19 cellular contexts compared by ENCODE assay signal in the genomic region with DNA sequence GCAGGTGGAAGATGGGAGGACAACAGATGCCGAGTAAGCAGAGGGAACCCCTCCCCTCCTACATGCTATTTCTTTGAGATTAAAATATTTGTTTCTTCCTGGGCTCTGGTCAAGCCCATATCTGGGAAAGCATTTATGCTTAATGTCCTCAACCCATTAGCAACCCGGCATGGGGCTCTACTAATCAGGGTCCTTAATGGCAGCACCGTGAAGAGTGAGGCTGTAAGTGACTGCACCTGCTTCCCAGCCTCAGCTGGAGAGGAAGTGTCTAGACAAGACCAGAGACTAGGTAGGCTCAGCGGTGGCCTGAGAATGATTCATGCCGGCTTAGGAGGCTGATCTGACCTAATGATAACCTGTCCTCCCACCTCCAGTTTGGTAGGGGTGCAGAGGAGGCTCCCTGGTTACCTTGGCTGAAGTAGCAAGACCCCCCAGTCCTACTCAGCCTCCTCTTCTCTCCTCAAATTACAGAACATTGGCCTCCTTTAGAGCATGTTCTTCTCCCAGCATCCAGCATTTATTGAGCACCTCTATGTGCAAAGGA.
"Had no signal": no experiment of that assay in that cellular context is flagged by ENCODE, and none has a peak within 500 bp of the region (broad histone marks: within the 10 kb centered on the region; RNA-seq: fewer than 3 reads in every experiment).

No MANE protein-coding gene starts in this region.

- H3K4me1 Mint-ChIP-seq: stimulated activated naive CD8-positive, alpha-beta T cell treated with anti-CD3 and anti-CD28 coated beads, Interleukin-15, amount 100 ng/mL, for 72 hours had no signal

- H3K4me1 ChIP-seq: body of pancreas, left lung, testis had no signal

- H3K9me3 ChIP-seq: body of pancreas, esophagus squamous epithelium, heart left ventricle, left lung, testis had no signal

- H3K36me3 ChIP-seq: esophagus squamous epithelium, heart left ventricle, left lung had no signal

- H3K36me3 Mint-ChIP-seq: activated naive CD4-positive, alpha-beta T cell treated with anti-CD3 and anti-CD28 coated beads, Interleukin-2, amount 50 U/mL, for 72 hours had no signal

- H3K4me3 ChIP-seq: body of pancreas, esophagus squamous epithelium, heart left ventricle, left lung, testis had no signal

- H3K27ac Mint-ChIP-seq: activated naive CD4-positive, alpha-beta T cell treated with anti-CD3 and anti-CD28 coated beads, Interleukin-2, amount 50 U/mL, for 72 hours; memory B cell; stimulated activated naive CD8-positive, alpha-beta T cell treated with anti-CD3 and anti-CD28 coated beads, Interleukin-15, amount 100 ng/mL, for 72 hours had no signal

- DNase-seq: activated CD4-positive, alpha-beta T cell treated with anti-CD3 and anti-CD28 coated beads, Interleukin-2, amount 50 U/mL, for 4 hours; activated CD4-positive, CD25-positive, alpha-beta regulatory T cell treated with anti-CD3 and anti-CD28 coated beads, Interleukin-2, amount 50 U/mL, for 72 hours; activated T-cell treated with anti-CD3 and anti-CD28 coated beads, Interleukin-2, amount 50 U/mL, for 1 hour; amniotic stem cell; body of pancreas; cerebellar nuclear complex; dermis blood vessel endothelial cell; esophagus squamous epithelium; foreskin fibroblast; heart left ventricle; left lung; nephron progenitor cell; stimulated activated CD4-positive, alpha-beta T cell treated with anti-CD3 and anti-CD28 coated beads, Interleukin-4, amount 100 ng/mL, for 1 hour; stimulated activated CD8-positive, alpha-beta memory T cell treated with anti-CD3 and anti-CD28 coated beads, Interleukin-4, amount 100 ng/mL, for 48 hours; stimulated activated naive CD8-positive, alpha-beta T cell treated with anti-CD3 and anti-CD28 coated beads, Interleukin-15, amount 100 ng/mL, for 72 hours; T-helper 9 cell; testis had no signal

- H3K27me3 ChIP-seq: body of pancreas, esophagus squamous epithelium, heart left ventricle, left lung, testis had no signal

- H3K27ac ChIP-seq: body of pancreas, left lung, testis had no signal

- H3K9me3 Mint-ChIP-seq: activated naive CD4-positive, alpha-beta T cell treated with anti-CD3 and anti-CD28 coated beads, Interleukin-2, amount 50 U/mL, for 72 hours; memory B cell; nephron progenitor cell; stimulated activated naive CD8-positive, alpha-beta T cell treated with anti-CD3 and anti-CD28 coated beads, Interleukin-15, amount 100 ng/mL, for 72 hours had no signal

- H3K4me3 Mint-ChIP-seq: memory B cell; nephron progenitor cell; stimulated activated naive CD8-positive, alpha-beta T cell treated with anti-CD3 and anti-CD28 coated beads, Interleukin-15, amount 100 ng/mL, for 72 hours had no signal

- ATAC-seq: activated naive CD4-positive, alpha-beta T cell treated with anti-CD3 and anti-CD28 coated beads, Interleukin-2, amount 50 U/mL, for 72 hours; body of pancreas; heart left ventricle; left lung; stimulated activated naive CD8-positive, alpha-beta T cell treated with anti-CD3 and anti-CD28 coated beads, Interleukin-15, amount 100 ng/mL, for 72 hours had no signal
